ENCODE assay signal across 20 cellular contexts in genomic region chr12:60836651-60837050, GRCh38.
"Had no signal": no experiment of that assay in that cellular context is flagged by ENCODE, and none has a peak within 500 bp of the region (broad histone marks: within the 10 kb centered on the region; RNA-seq: fewer than 3 reads in every experiment).

No MANE protein-coding gene starts in this region.

- DNase-seq: stimulated activated CD4-positive, alpha-beta T cell treated with anti-CD3 and anti-CD28 coated beads, Interleukin-2, amount 100 ng/mL, for 48 hours; stimulated activated CD4-positive, alpha-beta T cell treated with anti-CD3 and anti-CD28 coated beads, Interleukin-4, amount 100 ng/mL, for 1 hour; stimulated activated CD4-positive, alpha-beta T cell treated with anti-CD3 and anti-CD28 coated beads, Interleukin-4, amount 100 ng/mL, for 24 hours; stimulated activated CD4-positive, alpha-beta T cell treated with anti-CD3 and anti-CD28 coated beads, Interleukin-4, amount 100 ng/mL, for 4 hours; stimulated activated CD8-positive, alpha-beta memory T cell treated with anti-CD3 and anti-CD28 coated beads, Interleukin-4, amount 100 ng/mL, for 48 hours; stimulated activated naive B cell treated with anti-CD40 and anti-IgM and Interleukin-4, amounts not matched to agents 10 μg/mL and 1 μg/mL and 100 μg/mL, for 72 hours; stimulated activated naive CD4-positive, alpha-beta T cell; stimulated activated naive CD4-positive, alpha-beta T cell treated with Interleukin-2 at 50 U/mL for 16 hours; stimulated activated naive CD8-positive, alpha-beta T cell treated with anti-CD3 and anti-CD28 coated beads, Interleukin-15, amount 100 ng/mL, for 72 hours; stimulated activated naive CD8-positive, alpha-beta T cell treated with anti-CD3 and anti-CD28 coated beads, Interleukin-15, Interleukin-2, amounts not matched to agents 100 U/mL and 50 U/mL, for 24 hours; stomach; substantia nigra; testis; thyroid gland; tibial artery; transverse colon; trophoblast cell; upper lobe of left lung; upper lobe of right lung; uterus had no signal
